Comparison of ENCODE assay signal across 16 cellular contexts in the genomic region with DNA sequence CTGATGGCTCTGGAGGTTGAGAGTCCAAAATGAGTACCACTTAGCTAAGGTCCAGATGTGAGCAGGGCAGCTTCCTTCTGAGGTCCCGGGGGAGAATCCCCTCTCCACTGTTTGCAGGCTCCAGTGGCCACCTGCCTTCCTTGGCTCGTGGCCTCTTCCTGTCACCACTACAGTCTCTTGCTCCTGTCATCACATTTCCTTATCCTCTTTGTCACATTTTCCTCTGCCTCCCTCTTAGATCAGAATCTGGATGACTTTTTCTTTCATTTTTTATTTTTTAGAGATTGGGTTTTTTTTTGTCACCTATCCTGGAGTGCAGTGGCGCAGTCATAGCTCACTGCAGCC. TPM values are rescaled to one million over a fixed set of nuclear protein-coding genes. Genes with fewer than 3 reads are reported as not detected.
A peak's percentile ranks its signal among the peaks of the same experiment; 100 is the strongest.
DNase-seq lines count a peak whose midpoint lies in the region; ATAC-seq lines count a peak whose summit lies in the region.
"Had no signal": no experiment of that assay in that cellular context is flagged by ENCODE, and none has a peak within 500 bp of the region (broad histone marks: within the 10 kb centered on the region; RNA-seq: fewer than 3 reads in every experiment).

No MANE protein-coding gene starts in this region.

- peak overlapping the region; percentile 82 for H3K27ac Mint-ChIP-seq in T-helper 2 cell treated with Interferon-gamma antibody and Interleukin-4, amounts not matched to agents 5 μg/mL and 100 μg/mL, for 36 hours
- peak overlapping the region in 6 of 8 donors; percentile 59 to 93 (median 80) for H3K27ac Mint-ChIP-seq in CD8-positive, alpha-beta memory T cell
- peak overlapping the region; percentile 82 for H3K27ac Mint-ChIP-seq in activated T-helper 17 cell treated with anti-CD3 and anti-CD28 coated beads, Interleukin-2, amount 50 U/mL, for 72 hours
- H3K27ac Mint-ChIP-seq in natural killer cell treated with Interleukin-12 subunit alpha and Interleukin-12 subunit beta and Interleukin-15 and Interleukin-18, amount 100 ng/mL, for 72 hours: peak overlapping the region in 1 of 2 donors; percentile 74

- DNase-seq in T-helper 2 cell treated with Interferon-gamma antibody and Interleukin-4, amounts not matched to agents 5 μg/mL and 100 μg/mL, for 36 hours (ENCODE audit: low spot score): no peak
- no peak for DNase-seq in T-helper 2 cell
- no peak for DNase-seq in CD8-positive, alpha-beta memory T cell
- no peak for DNase-seq in natural killer cell treated with Interleukin-12 subunit alpha and Interleukin-12 subunit beta and Interleukin-15 and Interleukin-18, amount 100 ng/mL, for 72 hours (ENCODE audit: low spot score)
- no peak for DNase-seq in medulla oblongata (ENCODE audit: extremely low spot score)
- no peak for DNase-seq in AML-193 (lab: John Stamatoyannopoulos, UW)
- no peak for DNase-seq in LoVo (ENCODE audit: low spot score)
- DNase-seq: foreskin melanocyte, GM23248, NCI-H1048, NCI-H2171, pancreas had no signal

- H3K4me1 Mint-ChIP-seq in T-helper 2 cell treated with Interferon-gamma antibody and Interleukin-4, amounts not matched to agents 5 μg/mL and 100 μg/mL, for 36 hours (ENCODE audit: low read depth): peaks cover 10% of the 10 kb centered on the region
- peaks cover 58 to 83% (median 66%) of the 10 kb centered on the region in 3 donors for H3K4me1 Mint-ChIP-seq in CD8-positive, alpha-beta memory T cell
- peaks cover 46% of the 10 kb centered on the region for H3K4me1 Mint-ChIP-seq in activated T-helper 17 cell treated with anti-CD3 and anti-CD28 coated beads, Interleukin-2, amount 50 U/mL, for 72 hours
- peaks cover 33 to 50% of the 10 kb centered on the region in 2 donors for H3K4me1 Mint-ChIP-seq in natural killer cell treated with Interleukin-12 subunit alpha and Interleukin-12 subunit beta and Interleukin-15 and Interleukin-18, amount 100 ng/mL, for 72 hours (ENCODE audit: low read depth in 2 of 2)

- H3K9me3 Mint-ChIP-seq in T-helper 2 cell treated with Interferon-gamma antibody and Interleukin-4, amounts not matched to agents 5 μg/mL and 100 μg/mL, for 36 hours: no peaks in the 10 kb centered on the region
- H3K9me3 Mint-ChIP-seq in CD8-positive, alpha-beta memory T cell: no peaks in the 10 kb centered on the region
- no peaks in the 10 kb centered on the region for H3K9me3 Mint-ChIP-seq in activated T-helper 17 cell treated with anti-CD3 and anti-CD28 coated beads, Interleukin-2, amount 50 U/mL, for 72 hours
- no peaks in the 10 kb centered on the region for H3K9me3 Mint-ChIP-seq in natural killer cell treated with Interleukin-12 subunit alpha and Interleukin-12 subunit beta and Interleukin-15 and Interleukin-18, amount 100 ng/mL, for 72 hours

- H3K36me3 Mint-ChIP-seq in T-helper 2 cell treated with Interferon-gamma antibody and Interleukin-4, amounts not matched to agents 5 μg/mL and 100 μg/mL, for 36 hours (ENCODE audit: low read depth): peaks cover 12% of the 10 kb centered on the region
- peaks cover 0 to 60% (median 7%) of the 10 kb centered on the region in 3 donors for H3K36me3 Mint-ChIP-seq in CD8-positive, alpha-beta memory T cell
- H3K36me3 Mint-ChIP-seq in activated T-helper 17 cell treated with anti-CD3 and anti-CD28 coated beads, Interleukin-2, amount 50 U/mL, for 72 hours (ENCODE audit: low read depth): peaks cover 33% of the 10 kb centered on the region
- no peaks in the 10 kb centered on the region for H3K36me3 Mint-ChIP-seq in natural killer cell treated with Interleukin-12 subunit alpha and Interleukin-12 subunit beta and Interleukin-15 and Interleukin-18, amount 100 ng/mL, for 72 hours

- H3K27ac ChIP-seq in CD8-positive, alpha-beta memory T cell (ENCODE audit: low read depth, low read length): no peak overlapping the region
- H3K27ac ChIP-seq: ascending aorta, GM23248, HL-60, pancreas had no signal

- POLR2A ChIA-PET in CD8-positive, alpha-beta memory T cell (lab: Charles Lee): no interaction called here

- H3K9me3 ChIP-seq in CD8-positive, alpha-beta memory T cell (ENCODE audit: low read length): no peaks in the 10 kb centered on the region
- H3K9me3 ChIP-seq: ascending aorta, pancreas had no signal

- ATAC-seq in activated T-helper 17 cell treated with anti-CD3 and anti-CD28 coated beads, Interleukin-2, amount 50 U/mL, for 72 hours (replicated peaks): peak; percentile 65
- peak; percentile 10 to 29 for ATAC-seq in natural killer cell treated with Interleukin-12 subunit alpha and Interleukin-12 subunit beta and Interleukin-15 and Interleukin-18, amount 100 ng/mL, for 72 hours
- ATAC-seq: pancreas had no signal

- CTCF ChIA-PET in CD8-positive, alpha-beta memory T cell (lab: Charles Lee): no interaction called here

- H3K27me3 ChIP-seq in CD8-positive, alpha-beta memory T cell (ENCODE audit: insufficient read depth, low read length, poor library complexity, severe bottlenecking): no peaks in the 10 kb centered on the region
- H3K27me3 ChIP-seq: ascending aorta, pancreas had no signal

- H3K4me1 ChIP-seq in CD8-positive, alpha-beta memory T cell (ENCODE audit: insufficient read depth, low read length): peaks cover 21% of the 10 kb centered on the region

- H3K27me3 Mint-ChIP-seq in T-helper 2 cell treated with Interferon-gamma antibody and Interleukin-4, amounts not matched to agents 5 μg/mL and 100 μg/mL, for 36 hours (ENCODE audit: low read depth): no peaks in the 10 kb centered on the region
- H3K27me3 Mint-ChIP-seq in CD8-positive, alpha-beta memory T cell: peaks cover 0 to 1% of the 10 kb centered on the region in 2 donors
- H3K27me3 Mint-ChIP-seq in activated T-helper 17 cell treated with anti-CD3 and anti-CD28 coated beads, Interleukin-2, amount 50 U/mL, for 72 hours: no peaks in the 10 kb centered on the region
- H3K27me3 Mint-ChIP-seq in natural killer cell treated with Interleukin-12 subunit alpha and Interleukin-12 subunit beta and Interleukin-15 and Interleukin-18, amount 100 ng/mL, for 72 hours: no peaks in the 10 kb centered on the region

- H3K4me3 ChIP-seq in CD8-positive, alpha-beta memory T cell (ENCODE audit: low read length): no peak overlapping the region
- H3K4me3 ChIP-seq: ascending aorta, GM23248, pancreas, smooth muscle cell had no signal

- no peak overlapping the region for H3K4me3 Mint-ChIP-seq in T-helper 2 cell treated with Interferon-gamma antibody and Interleukin-4, amounts not matched to agents 5 μg/mL and 100 μg/mL, for 36 hours
- H3K4me3 Mint-ChIP-seq in CD8-positive, alpha-beta memory T cell: no peak overlapping the region
- H3K4me3 Mint-ChIP-seq in activated T-helper 17 cell treated with anti-CD3 and anti-CD28 coated beads, Interleukin-2, amount 50 U/mL, for 72 hours: peak overlapping the region; percentile 53
- H3K4me3 Mint-ChIP-seq in natural killer cell treated with Interleukin-12 subunit alpha and Interleukin-12 subunit beta and Interleukin-15 and Interleukin-18, amount 100 ng/mL, for 72 hours: no peak overlapping the region

- no peaks in the 10 kb centered on the region for H3K36me3 ChIP-seq in CD8-positive, alpha-beta memory T cell (ENCODE audit: insufficient read depth, low read length)

RNA-seq across cellular contexts. Expression of gene MPRIP, which starts 46.9 kb away (rescaled TPM):
- total RNA-seq in CD8-positive, alpha-beta memory T cell: 100 to 1,000 TPM; 174 to 184 TPM
- 40.3 TPM for polyA plus RNA-seq in CD8-positive, alpha-beta memory T cell
- 100 to 1,000 TPM; 204 to 207 TPM for total RNA-seq in activated T-helper 17 cell treated with anti-CD3 and anti-CD28 coated beads, Interleukin-2, amount 50 U/mL, for 72 hours
- 100 to 1,000 TPM; 158 to 216 TPM for total RNA-seq in natural killer cell treated with Interleukin-12 subunit alpha and Interleukin-12 subunit beta and Interleukin-15 and Interleukin-18, amount 100 ng/mL, for 72 hours
